8 cellular contexts compared by ENCODE assay signal in genomic region chr1:154183045-154183968, GRCh38. TPM values are rescaled to one million over a fixed set of nuclear protein-coding genes. Genes with fewer than 3 reads are reported as not detected.
DNase-seq lines count a peak whose midpoint lies in the region; ATAC-seq and TF ChIP-seq lines count a peak whose summit lies in the region.

No MANE protein-coding gene starts in this region.

- H3K4me3 Mint-ChIP-seq in IgD-negative memory B cell = peak overlapping the region; percentile 92 to 100 (median 100)

- H3K36me3 Mint-ChIP-seq in IgD-negative memory B cell = no peaks in the 10 kb centered on the region

- peak overlapping the region; percentile 93 to 98 (median 98) for H3K27ac Mint-ChIP-seq in IgD-negative memory B cell

- peak overlapping the region; percentile 84 for H3K4me3 ChIP-seq in mucosa of descending colon

- H3K27me3 Mint-ChIP-seq in IgD-negative memory B cell = peaks cover 3% of the 10 kb centered on the region

- no peaks in the 10 kb centered on the region for H3K9me3 ChIP-seq in mucosa of descending colon

- no peaks in the 10 kb centered on the region for H3K9me3 Mint-ChIP-seq in IgD-negative memory B cell

- peak overlapping the region; percentile 96 for H3K27ac ChIP-seq in epithelial cell of prostate

- ATAC-seq in GM21528 (IDR thresholded peaks at IDR 0.05; ENCODE audit: low FRiP score, unreplicated experiment) = peak; percentile 71
- peak; percentile 90 for ATAC-seq in mucosa of descending colon

- TF ChIP-seq CTCF in mucosa of descending colon (IDR thresholded peaks at IDR 0.05) = no peak

- no peaks in the 10 kb centered on the region for H3K36me3 ChIP-seq in mucosa of descending colon (ENCODE audit: low read depth)

- intact Hi-C loops in mucosa of descending colon (cut with DNase I, micrococcal nuclease) = no loop called here

- DNase-seq in DMS 273 treated with DMSO at 0.1 percent for 48 hours (lab: John Stamatoyannopoulos, UW) (peak; percentile 95), OCI-M1 (lab: John Stamatoyannopoulos, UW) (peak; percentile 99), activated T-cell treated with anti-CD3 and anti-CD28 coated beads for 48 hours (ENCODE audit: low read depth) (peak; percentile 96), epithelial cell of prostate (ENCODE audit: low read depth, low spot score) (peak; percentile 88), mucosa of descending colon (peak; percentile 98 to 99 (median 99))
- peak; percentile 86 to 90 for DNase-seq in stimulated activated CD8-positive, alpha-beta memory T cell treated with anti-CD3 and anti-CD28 coated beads, Interleukin-4, amount 100 ng/mL, for 1 hour (ENCODE audit: low read depth in 2 of 2, low spot score in 1 of 2)

- H3K4me1 Mint-ChIP-seq in IgD-negative memory B cell = peaks cover 29 to 38% (median 31%) of the 10 kb centered on the region in 3 donors

- H3K4me1 ChIP-seq in mucosa of descending colon (ENCODE audit: low read depth) = peaks cover 37% of the 10 kb centered on the region

RNA-seq across cellular contexts. Expression of gene TPM3, which starts 8.6 kb away (rescaled TPM):
- polyA plus RNA-seq in IgD-negative memory B cell = 878 TPM
- 100 to 1,000 TPM; 260 to 585 (median 412) TPM for total RNA-seq in mucosa of descending colon

RNA-seq across cellular contexts. Expression of gene CFAP141, which starts 22.8 kb away (rescaled TPM):
- polyA plus RNA-seq in IgD-negative memory B cell = not detected
- total RNA-seq in mucosa of descending colon = not detected

RNA-seq across cellular contexts. Expression of gene NUP210L, which starts 28.4 kb away (rescaled TPM):
- polyA plus RNA-seq in IgD-negative memory B cell = not detected
- total RNA-seq in mucosa of descending colon = under 1 TPM in 1 of 3 donors, not detected in 2; 0.06 TPM

RNA-seq across cellular contexts. Expression of gene UBAP2L, which starts 37.4 kb away (rescaled TPM):
- 60.6 TPM for polyA plus RNA-seq in IgD-negative memory B cell
- 100 to 1,000 TPM in 1 of 3 donors, 10 to 100 TPM in 2; 92.7 to 119 (median 99.3) TPM for total RNA-seq in mucosa of descending colon

Comparison
In these comparisons a context has a peak if more than half of its experiments do, and no peak if none do; other contexts are left out.
1. Peak in every context shown above with its lines: DNase-seq, ATAC-seq, H3K4me3 ChIP-seq and H3K27ac ChIP-seq.